Comparison of ENCODE assay signal across 17 cellular contexts in genomic region chrX:123206222-123206621, GRCh38.
DNase-seq lines count a peak whose midpoint lies in the region; ATAC-seq and TF ChIP-seq lines count a peak whose summit lies in the region.
"Had no signal": no experiment of that assay in that cellular context is flagged by ENCODE, and none has a peak within 500 bp of the region (broad histone marks: within the 10 kb centered on the region; RNA-seq: fewer than 3 reads in every experiment).

No MANE protein-coding gene starts in this region.

- no peak overlapping the region for H3K4me2 ChIP-seq in parathyroid adenoma (ENCODE audit: low read length)
- H3K4me2 ChIP-seq: BLaER1 treated with 17β-estradiol and CSF1 and Interleukin-3, amounts not matched to agents 10 nM and 100 nM had no signal

- H3K9ac ChIP-seq in endocrine pancreas (ENCODE audit: control insufficient read depth, insufficient read depth, low read length): no peak overlapping the region
- no peak overlapping the region for H3K9ac ChIP-seq in parathyroid adenoma
- H3K9ac ChIP-seq: BLaER1 treated with 17β-estradiol and CSF1 and Interleukin-3, amounts not matched to agents 10 nM and 100 nM had no signal

- H3K4me3 ChIP-seq in endocrine pancreas (ENCODE audit: control insufficient read depth, insufficient read depth, low read length) (peak overlapping the region; percentile 36), parathyroid adenoma (ENCODE audit: low read depth, low read length) (no peak overlapping the region)
- H3K4me3 ChIP-seq: BLaER1 treated with 17β-estradiol and CSF1 and Interleukin-3, amounts not matched to agents 10 nM and 100 nM; GM12878 had no signal

- H3K27ac ChIP-seq in parathyroid adenoma: no peak overlapping the region
- H3K27ac ChIP-seq: BLaER1 treated with 17β-estradiol and CSF1 and Interleukin-3, amounts not matched to agents 10 nM and 100 nM; HL-60 had no signal

- H3K4me1 ChIP-seq in endocrine pancreas (ENCODE audit: control insufficient read depth, insufficient read depth, low read length) (peaks cover 33% of the 10 kb centered on the region), parathyroid adenoma (peaks cover 30% of the 10 kb centered on the region)
- H3K4me1 ChIP-seq: BLaER1 treated with 17β-estradiol and CSF1 and Interleukin-3, amounts not matched to agents 10 nM and 100 nM had no signal

- H3K9me3 ChIP-seq in endocrine pancreas (ENCODE audit: control insufficient read depth, low read length) (no peaks in the 10 kb centered on the region), parathyroid adenoma (ENCODE audit: control insufficient read depth, low read length) (no peaks in the 10 kb centered on the region)
- H3K9me3 ChIP-seq: BLaER1 treated with 17β-estradiol and CSF1 and Interleukin-3, amounts not matched to agents 10 nM and 100 nM had no signal

- peak overlapping the region; percentile 58 for H2AFZ ChIP-seq in parathyroid adenoma

- H3K36me3 ChIP-seq in endocrine pancreas (ENCODE audit: control insufficient read depth, insufficient read depth, low read length) (no peaks in the 10 kb centered on the region), parathyroid adenoma (ENCODE audit: control insufficient read depth, insufficient read depth, low read length) (no peaks in the 10 kb centered on the region)
- H3K36me3 ChIP-seq: BLaER1 treated with 17β-estradiol and CSF1 and Interleukin-3, amounts not matched to agents 10 nM and 100 nM had no signal

- no peak for ATAC-seq in stimulated activated naive CD8-positive, alpha-beta T cell treated with anti-CD3 and anti-CD28 coated beads, Interleukin-15, Interleukin-2, amounts not matched to agents 100 U/mL and 50 U/mL, for 24 hours
- no peak for ATAC-seq in HG03457 (IDR thresholded peaks at IDR 0.05; ENCODE audit: unreplicated experiment)
- ATAC-seq: CD8-positive, alpha-beta T cell; GM12878 had no signal

- TF ChIP-seq CTCF in parathyroid adenoma (IDR thresholded peaks at IDR 0.05): no peak

- no peaks in the 10 kb centered on the region for H3K27me3 ChIP-seq in endocrine pancreas (ENCODE audit: control insufficient read depth, insufficient read depth, low read length)
- H3K27me3 ChIP-seq in parathyroid adenoma (ENCODE audit: control insufficient read depth, insufficient read depth, low read length): no peaks in the 10 kb centered on the region

- DNase-seq in NCI-H82 (lab: John Stamatoyannopoulos, UW) (peak; percentile 7), NCI-H82 treated with DMSO at 0.1 percent for 48 hours (lab: John Stamatoyannopoulos, UW; ENCODE audit: unreplicated experiment) (no peak), SW480 (ENCODE audit: low spot score) (no peak)
- no peak for DNase-seq in stimulated activated naive CD8-positive, alpha-beta T cell treated with anti-CD3 and anti-CD28 coated beads, Interleukin-15, Interleukin-2, amounts not matched to agents 100 U/mL and 50 U/mL, for 24 hours
- DNase-seq: 8988T; CD8-positive, alpha-beta T cell; DMS 273 treated with DMSO at 0.1 percent for 48 hours; DMS53; DND-41; EL; H9 had no signal

- no peaks in the 10 kb centered on the region for H3K79me2 ChIP-seq in parathyroid adenoma
